18 cellular contexts compared by ENCODE assay signal in genomic region chr3:14524920-14525660, GRCh38. TPM values are rescaled to one million over a fixed set of nuclear protein-coding genes. Genes with fewer than 3 reads are reported as not detected.
DNase-seq lines count a peak whose midpoint lies in the region; ATAC-seq, FAIRE-seq and TF ChIP-seq lines count a peak whose summit lies in the region.
"Had no signal": no experiment of that assay in that cellular context is flagged by ENCODE, and none has a peak within 500 bp of the region (broad histone marks: within the 10 kb centered on the region; RNA-seq: fewer than 3 reads in every experiment).

No MANE protein-coding gene starts in this region.

- POLR2A ChIA-PET in A549 (lab: Yijun Ruan, JAX): no interaction called here
- POLR2A ChIA-PET in K562 (lab: Yijun Ruan, JAX): no interaction called here

- no peak overlapping the region for H3K27ac Mint-ChIP-seq in osteocyte (ENCODE audit: unreplicated experiment)
- H3K27ac Mint-ChIP-seq: activated CD4-positive, alpha-beta T cell treated with anti-CD3 and anti-CD28 coated beads, Interleukin-2, amount 10 ng/mL, durations not matched to agents 24 days and 14 days; activated naive CD4-positive, alpha-beta T cell treated with anti-CD3 and anti-CD28 coated beads, Interleukin-2, amount 50 U/mL, for 24 hours; CD8-positive, alpha-beta T cell; naive thymus-derived CD4-positive, alpha-beta T cell had no signal

- in situ Hi-C loops in K562 (cut with MboI): loop anchor here (25.0 kb wide), 1 partner anchor 387 kb away; no protein-coding TSS in a partner anchor

- 56% methylated on average over 9 of the region's 9 CpGs for WGBS in A549 (ENCODE audit: missing lambda C conversion rate)
- WGBS in K562 (ENCODE audit: insufficient coverage, low coverage, missing lambda C conversion rate): 3% methylated on average over 9 of the region's 9 CpGs
- WGBS in psoas muscle, 3 donors: 80 to 86% (median 86%) methylated on average over 9 of the region's 9 CpGs

- DNase-seq in A549 (ENCODE audit: low read depth in 1 of 2, low spot score in 1 of 2): no peak
- DNase-seq in K562 (ENCODE audit: extremely low read depth in 1 of 4, low spot score in 3 of 4): no peak
- no peak for DNase-seq in right atrium auricular region (ENCODE audit: low spot score)
- peak in 1 of 2 donors; percentile 40 for DNase-seq in psoas muscle
- no peak for DNase-seq in osteocyte (ENCODE audit: extremely low spot score, unreplicated experiment)
- no peak for DNase-seq in NCI-H187 (lab: John Stamatoyannopoulos, UW)
- DNase-seq: activated CD4-positive, alpha-beta T cell treated with anti-CD3 and anti-CD28 coated beads, Interleukin-2, amount 10 ng/mL, durations not matched to agents 24 days and 14 days; CD8-positive, alpha-beta T cell; DND-41; naive thymus-derived CD4-positive, alpha-beta T cell; NCI-H2081 treated with DMSO at 0.1 percent for 48 hours; NCI-H69; OCI-M1; stimulated activated CD4-positive, alpha-beta T cell treated with anti-CD3 and anti-CD28 coated beads, Interleukin-1b, Interleukin-23, amount 100 ng/mL, for 48 hours had no signal

- H3K9me3 ChIP-seq in A549 (peaks cover 6% of the 10 kb centered on the region; the same call in 1 of the 3 replicates), K562 (replicated peaks; ENCODE audit: control insufficient read depth, insufficient read depth, low read depth, low read length) (no peaks in the 10 kb centered on the region), right atrium auricular region (no peaks in the 10 kb centered on the region), psoas muscle (no peaks in the 10 kb centered on the region)

- no TSS peak for BruUV-seq in K562 (replicated peaks; lab: Mats Ljungman, UMichigan)

- intact Hi-C loops in K562 (cut with micrococcal nuclease) (no loop called here), psoas muscle (cut with DNase I) (loop anchor here in 1 of 2 donors (2.0 kb wide), 1 partner anchor 14 kb away; no protein-coding TSS in a partner anchor)

- H3K4me3 Mint-ChIP-seq in osteocyte (ENCODE audit: unreplicated experiment): no peak overlapping the region
- H3K4me3 Mint-ChIP-seq: activated CD4-positive, alpha-beta T cell treated with anti-CD3 and anti-CD28 coated beads, Interleukin-2, amount 10 ng/mL, durations not matched to agents 24 days and 14 days; activated naive CD4-positive, alpha-beta T cell treated with anti-CD3 and anti-CD28 coated beads, Interleukin-2, amount 50 U/mL, for 24 hours; CD8-positive, alpha-beta T cell had no signal

- peaks cover 6% of the 10 kb centered on the region; the same call in 1 of the 2 replicates for H4K20me1 ChIP-seq in K562 (replicated peaks; ENCODE audit: control insufficient read depth, insufficient read depth, low read length)

- H3K4me1 ChIP-seq in A549: no peaks in the 10 kb centered on the region
- peaks cover 0 to 9% of the 10 kb centered on the region in 2 experiments; a peak in 2 of 5 replicates for H3K4me1 ChIP-seq in K562 (replicated peaks in 1 of 2; ENCODE audit: control insufficient read depth in 2 of 2, insufficient read depth in 2 of 2, low read length in 2 of 2)
- H3K4me1 ChIP-seq in right atrium auricular region: peaks cover 0 to 69% of the 10 kb centered on the region in 2 donors
- peaks cover 69% of the 10 kb centered on the region for H3K4me1 ChIP-seq in psoas muscle

- CTCF ChIA-PET in A549 (lab: Yijun Ruan, JAX) (interaction anchor here (0.6 to 4.8 kb wide), 4 partner anchors 17 to 264 kb away, joined by 3 to 28 read pairs (median 5); no protein-coding TSS in a partner anchor), K562 (lab: Yijun Ruan, JAX; ENCODE audit: low intra/inter-chr PET ratio) (no interaction called here)

- H3K9me3 Mint-ChIP-seq in osteocyte (ENCODE audit: unreplicated experiment): no peaks in the 10 kb centered on the region
- H3K9me3 Mint-ChIP-seq: activated CD4-positive, alpha-beta T cell treated with anti-CD3 and anti-CD28 coated beads, Interleukin-2, amount 10 ng/mL, durations not matched to agents 24 days and 14 days; activated naive CD4-positive, alpha-beta T cell treated with anti-CD3 and anti-CD28 coated beads, Interleukin-2, amount 50 U/mL, for 24 hours; CD8-positive, alpha-beta T cell; naive thymus-derived CD4-positive, alpha-beta T cell had no signal

- TF ChIP-seq POLR2A in A549 (IDR thresholded peaks at IDR 0.05; ENCODE audit: low read length) (no peak), K562 (conservative IDR thresholded peaks at IDR 0.05) (no peak)

- H3K36me3 Mint-ChIP-seq in osteocyte (ENCODE audit: unreplicated experiment): no peaks in the 10 kb centered on the region
- H3K36me3 Mint-ChIP-seq: activated naive CD4-positive, alpha-beta T cell treated with anti-CD3 and anti-CD28 coated beads, Interleukin-2, amount 50 U/mL, for 24 hours; CD8-positive, alpha-beta T cell; naive thymus-derived CD4-positive, alpha-beta T cell had no signal

- H3K4me2 ChIP-seq in A549 (no peak overlapping the region), K562 (ENCODE audit: insufficient read depth, low read length) (no peak overlapping the region)

- no peak for ATAC-seq in A549
- ATAC-seq in K562: no peak
- no peak for ATAC-seq in psoas muscle
- no peak for ATAC-seq in GM19023 (IDR thresholded peaks at IDR 0.05; ENCODE audit: unreplicated experiment)
- ATAC-seq in HG02852 (IDR thresholded peaks at IDR 0.05; ENCODE audit: unreplicated experiment): no peak
- ATAC-seq: CD8-positive, alpha-beta T cell had no signal

- H3K79me2 ChIP-seq in K562 (ENCODE audit: control insufficient read depth, insufficient read depth, low read length): no peaks in the 10 kb centered on the region

- no peak for TF ChIP-seq CTCF in A549 (IDR thresholded peaks at IDR 0.05)
- TF ChIP-seq CTCF in K562 (IDR thresholded peaks at IDR 0.05 in 2 of 3, conservative IDR thresholded peaks at IDR 0.05 in 1 of 3; ENCODE audit: insufficient read depth in 2 of 3, low read depth in 1 of 3, low read length in 3 of 3): no peak
- no peak for TF ChIP-seq CTCF in right atrium auricular region (IDR thresholded peaks at IDR 0.05)
- TF ChIP-seq CTCF in psoas muscle (IDR thresholded peaks at IDR 0.05): no peak
- TF ChIP-seq CTCF in osteocyte (IDR thresholded peaks at IDR 0.05): no peak

- H3K27me3 ChIP-seq in K562 (ENCODE audit: control insufficient read depth in 2 of 2, insufficient read depth in 2 of 2, low read length in 2 of 2): peaks cover 59 to 70% of the 10 kb centered on the region in 2 experiments
- no peaks in the 10 kb centered on the region for H3K27me3 ChIP-seq in right atrium auricular region
- H3K27me3 ChIP-seq in psoas muscle (ENCODE audit: insufficient read depth in 3 of 3, low read length in 2 of 3): no peaks in the 10 kb centered on the region

- TF ChIP-seq RAD21 in A549 (conservative IDR thresholded peaks at IDR 0.05 in 1 of 2, IDR thresholded peaks at IDR 0.05 in 1 of 2): no peak
- no peak for TF ChIP-seq RAD21 in K562 (CRISPR knock-in tag; conservative IDR thresholded peaks at IDR 0.05 in 1 of 2, IDR thresholded peaks at IDR 0.05 in 1 of 2)

- peaks cover 26% of the 10 kb centered on the region for H3K27me3 Mint-ChIP-seq in osteocyte (ENCODE audit: unreplicated experiment)

- H3K4me1 Mint-ChIP-seq in osteocyte (ENCODE audit: unreplicated experiment): peaks cover 10% of the 10 kb centered on the region
- H3K4me1 Mint-ChIP-seq: activated CD4-positive, alpha-beta T cell treated with anti-CD3 and anti-CD28 coated beads, Interleukin-2, amount 10 ng/mL, durations not matched to agents 24 days and 14 days; activated naive CD4-positive, alpha-beta T cell treated with anti-CD3 and anti-CD28 coated beads, Interleukin-2, amount 50 U/mL, for 24 hours; naive thymus-derived CD4-positive, alpha-beta T cell had no signal

- H2AFZ ChIP-seq in K562 (ENCODE audit: low read depth, low read length): no peak overlapping the region

- no peaks in the 10 kb centered on the region for H3K9me1 ChIP-seq in K562 (ENCODE audit: control insufficient read depth, insufficient read depth, low read length)

- peak overlapping the region in 1 of 2 experiments; percentile 14; a peak in 1 of 4 replicates for H3K9ac ChIP-seq in K562 (ENCODE audit: insufficient read depth in 1 of 2, low read depth in 2 of 2, low read length in 2 of 2)

- FAIRE-seq in A549 (lab: Jason Lieb, UNC): no peak
- no peak for FAIRE-seq in K562 (lab: Jason Lieb, UNC)
- FAIRE-seq: H54 had no signal

- no peaks in the 10 kb centered on the region for H3K36me3 ChIP-seq in K562 (ENCODE audit: control insufficient read depth, insufficient read depth, low read length)
- peaks cover 3% of the 10 kb centered on the region for H3K36me3 ChIP-seq in right atrium auricular region
- peaks cover 0 to 3% of the 10 kb centered on the region in 2 donors for H3K36me3 ChIP-seq in psoas muscle (ENCODE audit: insufficient read depth in 1 of 2, low read depth in 1 of 2)

- H3K27ac ChIP-seq in A549 (no peak overlapping the region), K562 (ENCODE audit: extremely low read depth, low read depth, low read length) (no peak overlapping the region), right atrium auricular region (peak overlapping the region; percentile 90 to 95), psoas muscle (peak overlapping the region; percentile 94)

- H3K4me3 ChIP-seq in A549 (no peak overlapping the region), K562 (no peak overlapping the region), right atrium auricular region (no peak overlapping the region), psoas muscle (peak overlapping the region; percentile 35)

- no peak for TF ChIP-seq EP300 in A549 (IDR thresholded peaks at IDR 0.05)
- no peak for TF ChIP-seq EP300 in K562 (IDR thresholded peaks at IDR 0.05; ENCODE audit: low read length)

RNA-seq across cellular contexts. Expression of gene GRIP2, which starts 15.1 kb away (rescaled TPM):
- polyA plus RNA-seq in A549 (2011; rRNA removed) (0.56 and 0.70 TPM in 2 replicates), A549 (2017; fragmentation: RNase III; extraction: RNeasy Plus Mini Kit Qiagen cat#74134 plus additional on column Dnase treatment) (1.2 to 1.6 TPM (median 1.5 TPM) in 3 replicates), K562 (2011; rRNA removed) (not detected in 2 replicates), K562 (2014; fragmentation: Illumina TruSeq; extraction: Trizol) (not detected in 2 replicates), K562 (2014; fragmentation: Nextera tagmentation; extraction: Ambion mirVana) (under 1 TPM; 0.01 TPM), K562 (2014; rRNA removed) (0.03 TPM in 1 of 2 replicates, not detected in the other), psoas muscle (10 to 100 TPM in 1 of 3 donors, 1 to 10 TPM in 2; 2.2 to 24.9 (median 5.0) TPM)
- 0.45 and 0.74 TPM in 2 replicates for polyA plus RNA-seq in A549 (2012; cell fraction: cytosol; rRNA removed)
- polyA plus RNA-seq in A549 (2012; cell fraction: nucleus; rRNA removed): 3.3 and 3.5 TPM in 2 replicates
- 0.50 and 0.58 TPM in 2 replicates for polyA minus RNA-seq in A549 (2011; rRNA and poly(A)+ RNA removed)
- total RNA-seq in K562 (2011; cell fraction: chromatin; rRNA removed; ENCODE audit: low replicate concordance): not detected in 2 replicates
- under 0.01 TPM in 1 of 2 replicates, not detected in the other for total RNA-seq in K562 (2011; cell fraction: nucleolus; rRNA removed)
- 0.07 TPM in 1 of 2 replicates, not detected in the other for total RNA-seq in K562 (2011; cell fraction: nucleoplasm; rRNA removed)
- total RNA-seq in K562 (2014; rRNA removed) (not detected in 2 replicates), K562 (2014; rRNA removed; fragmentation: Illumina TruSeq; extraction: Trizol) (not detected in 2 replicates), K562 (2015; rRNA removed; fragmentation: Illumina TruSeq; extraction: Trizol) (not detected in 2 replicates), K562 (2021) (not detected in 2 replicates), right atrium auricular region (10 to 100 TPM in 1 of 2 donors, 1 to 10 TPM in 1; 7.1 to 13.2 TPM), psoas muscle (10 to 100 TPM in 3 of 4 donors, 1 to 10 TPM in 1; 8.1 to 37.4 (median 29.0) TPM), osteocyte (0.18 and 0.35 TPM in 2 replicates)
- 0.04 TPM in 1 of 2 replicates, not detected in the other for polyA plus RNA-seq in K562 (2011; cell fraction: cytosol; rRNA removed)
- 0.03 and 0.06 TPM in 2 replicates for polyA plus RNA-seq in K562 (2011; cell fraction: nucleus; rRNA removed)
- polyA plus RNA-seq in K562 (2012): 0.04 and 0.06 TPM in 2 replicates
- not detected in 2 replicates for polyA minus RNA-seq in K562 (2011; rRNA and poly(A)+ RNA removed)
- not detected in 2 replicates for polyA minus RNA-seq in K562 (2011; cell fraction: cytosol; rRNA and poly(A)+ RNA removed)
- polyA minus RNA-seq in K562 (2011; cell fraction: nucleus; rRNA and poly(A)+ RNA removed): not detected in 2 replicates
- total RNA-seq: activated CD4-positive, alpha-beta T cell treated with anti-CD3 and anti-CD28 coated beads, Interleukin-2, amount 10 ng/mL, durations not matched to agents 24 days and 14 days; CD8-positive, alpha-beta T cell; naive thymus-derived CD4-positive, alpha-beta T cell had no signal
- polyA plus RNA-seq: naive thymus-derived CD4-positive, alpha-beta T cell had no signal

Comparison
In these comparisons a context has a peak if more than half of its experiments do, and no peak if none do; other contexts are left out.
1. H3K27ac ChIP-seq: peak in right atrium auricular region (2 of 2) and psoas muscle (single experiment); none in A549 (0 of 2) and K562 (single experiment).
2. Of the 35 proteins assayed by ChIP-seq in both K562 and A549: peak only in K562: none; only in A549: none; in both: ZFP36; in neither: 34.